ENCODE assay signal across 11 cellular contexts in the genomic region with DNA sequence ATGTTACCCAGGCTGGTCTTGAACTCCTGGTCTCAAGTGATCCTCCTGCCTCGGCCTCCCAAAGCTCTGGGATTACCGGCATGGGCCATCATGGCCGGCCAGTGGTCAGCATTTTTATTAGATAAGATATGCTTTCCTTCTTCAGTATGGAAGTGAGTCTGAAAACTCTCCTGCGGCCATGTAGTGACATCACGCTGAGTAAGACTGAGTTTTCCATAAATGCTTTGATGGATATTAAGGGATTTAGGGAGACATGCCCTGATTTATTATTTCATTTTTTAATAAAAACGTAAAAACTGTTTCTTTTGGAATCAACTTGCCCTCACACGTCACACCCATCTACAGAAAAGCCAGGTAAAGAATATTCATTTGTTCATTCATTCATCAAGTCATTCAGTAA.
"Had no signal": no experiment of that assay in that cellular context is flagged by ENCODE, and none has a peak within 500 bp of the region (broad histone marks: within the 10 kb centered on the region; RNA-seq: fewer than 3 reads in every experiment).

No MANE protein-coding gene starts in this region.

- ATAC-seq: GM23338, HCT116 had no signal

- H3K4me3 ChIP-seq: GM23248, GM23338, HAP-1 had no signal

- H3K27ac Mint-ChIP-seq: GM23338, H9, HFFc6 had no signal

- H3K36me3 ChIP-seq: HAP-1 had no signal

- H3K4me2 ChIP-seq: GM23338 had no signal

- H3K27ac ChIP-seq: GM23248 had no signal

- H2AFZ ChIP-seq: GM23248, GM23338 had no signal

- H3K4me1 ChIP-seq: HAP-1 had no signal

- H3K9me3 Mint-ChIP-seq: GM23338, H9 had no signal

- H3K9ac ChIP-seq: GM23248 had no signal

- DNase-seq: GM23248, GOT3, H7, H9, HCEC 1CT, HFFc6 had no signal

- FAIRE-seq: H1, H54 had no signal

- H3K4me3 Mint-ChIP-seq: GM23338, H9, HFFc6 had no signal

- H3K9me3 ChIP-seq: HAP-1 had no signal
